25 cellular contexts compared by ENCODE assay signal in the genomic region with DNA sequence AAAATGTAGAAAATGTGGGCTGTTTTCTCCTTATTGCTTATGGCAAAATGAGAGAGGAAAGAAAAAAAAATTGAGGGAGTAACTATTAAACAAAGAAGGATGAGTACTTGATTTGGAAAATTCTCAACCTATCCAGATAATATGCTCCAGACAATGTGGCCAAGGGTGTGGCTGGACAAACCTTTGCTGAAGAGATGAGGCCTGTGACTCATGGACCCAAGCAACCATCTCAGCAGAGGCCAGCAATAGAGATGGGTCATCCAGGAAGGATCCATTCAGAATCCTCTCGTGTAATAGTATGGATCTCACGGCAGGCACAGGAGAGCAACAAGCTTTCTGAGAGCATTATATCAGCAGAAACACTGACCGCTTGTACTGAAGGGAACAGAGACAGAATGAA.
"Had no signal": no experiment of that assay in that cellular context is flagged by ENCODE, and none has a peak within 500 bp of the region (broad histone marks: within the 10 kb centered on the region; RNA-seq: fewer than 3 reads in every experiment).

No MANE protein-coding gene starts in this region.

- DNase-seq: dorsolateral prefrontal cortex; effector CD4-positive, alpha-beta T cell; heart left ventricle; kidney; mesenchymal stem cell; mucosa of descending colon; naive B cell; right lobe of liver; small intestine; stimulated activated CD4-positive, alpha-beta T cell treated with anti-CD3 and anti-CD28 coated beads, Interleukin-1b, Interleukin-23, amount 100 ng/mL, for 48 hours; stimulated activated CD4-positive, alpha-beta T cell treated with anti-CD3 and anti-CD28 coated beads, Interleukin-4, amount 100 ng/mL, for 1 hour; stimulated activated CD8-positive, alpha-beta memory T cell treated with anti-CD3 and anti-CD28 coated beads, Interleukin-4, amount 100 ng/mL, for 48 hours; stimulated activated naive CD4-positive, alpha-beta T cell; stimulated activated naive CD8-positive, alpha-beta T cell treated with anti-CD3 and anti-CD28 coated beads, Interleukin-15, amount 100 ng/mL, for 72 hours; thyroid gland had no signal

- FAIRE-seq: colon, kidney, small intestine had no signal

- H3K9ac ChIP-seq: parathyroid adenoma had no signal

- H3K36me3 ChIP-seq: gastrocnemius medialis, heart left ventricle, neutrophil, right lobe of liver, thyroid gland had no signal

- H3K27ac ChIP-seq: dorsolateral prefrontal cortex, epithelial cell of prostate, gastrocnemius medialis, heart left ventricle, hepatocyte, neutrophil, parathyroid adenoma, right lobe of liver, thyroid gland had no signal

- H3K4me2 ChIP-seq: hepatocyte had no signal

- H3K27me3 ChIP-seq: dorsolateral prefrontal cortex, gastrocnemius medialis, heart left ventricle, hepatocyte, neutrophil, right lobe of liver, thyroid gland had no signal

- H2AFZ ChIP-seq: hepatocyte, parathyroid adenoma had no signal

- ATAC-seq: esophagus mucosa; gastrocnemius medialis; heart left ventricle; left lobe of liver; mucosa of descending colon; natural killer cell treated with Interleukin-12 subunit alpha and Interleukin-12 subunit beta and Interleukin-15 and Interleukin-18, amount 100 ng/mL, for 72 hours; right lobe of liver; stimulated activated naive CD8-positive, alpha-beta T cell treated with anti-CD3 and anti-CD28 coated beads, Interleukin-15, amount 100 ng/mL, for 72 hours had no signal

- H3K9me3 ChIP-seq: gastrocnemius medialis, mucosa of descending colon, neutrophil, right lobe of liver, thyroid gland had no signal

- H3K4me3 ChIP-seq: dorsolateral prefrontal cortex, gastrocnemius medialis, heart left ventricle, hepatocyte, lung, mucosa of descending colon, right lobe of liver, thyroid gland had no signal

- H3K4me1 ChIP-seq: parathyroid adenoma, right lobe of liver, thyroid gland had no signal
